In the genomic region with DNA sequence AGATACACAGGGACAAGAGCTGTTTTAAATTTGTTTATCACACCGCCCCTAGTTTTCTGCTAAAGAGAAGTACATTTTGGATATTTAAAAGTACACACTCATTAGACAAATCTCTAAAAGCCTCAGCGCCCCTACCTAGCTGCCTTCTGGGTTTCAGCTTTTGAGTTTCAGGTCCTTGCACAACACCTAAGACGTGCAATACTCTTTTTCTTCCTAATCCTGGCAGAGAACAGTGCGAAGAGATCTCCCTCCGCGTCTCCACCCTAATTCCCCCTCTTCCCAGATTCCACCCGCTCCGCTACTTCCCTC, we compare ENCODE assay signal across 8 cellular contexts. TPM values are rescaled to one million over a fixed set of nuclear protein-coding genes. Genes with fewer than 3 reads are reported as not detected.
DNase-seq lines count a peak whose midpoint lies in the region; ATAC-seq and TF ChIP-seq lines count a peak whose summit lies in the region.

No MANE protein-coding gene starts in this region.

- DNase-seq in BE2C = no peak
- no peak for DNase-seq in colonic mucosa
- no peak for DNase-seq in HuH-7.5 (ENCODE audit: low spot score)
- no peak for DNase-seq in mesenteric fat pad (ENCODE audit: low spot score)
- no peak for DNase-seq in posterior cingulate gyrus

- peaks cover 9% of the 10 kb centered on the region for H3K27me3 ChIP-seq in BE2C
- H3K27me3 ChIP-seq in colonic mucosa = no peaks in the 10 kb centered on the region
- peaks cover 21% of the 10 kb centered on the region for H3K27me3 ChIP-seq in neutrophil

- H3K4me1 ChIP-seq in BE2C (peaks cover 15% of the 10 kb centered on the region; the same call in 1 of the 2 replicates), colonic mucosa (no peaks in the 10 kb centered on the region), neutrophil (ENCODE audit: control insufficient read depth in 1 of 2, insufficient read depth in 1 of 2, low read depth in 1 of 2, low read length in 1 of 2) (peaks cover 36 to 38% of the 10 kb centered on the region in 2 experiments)

- no peak for TF ChIP-seq CTCF in BE2C (IDR thresholded peaks at IDR 0.05; ENCODE audit: low read depth, low read length)
- TF ChIP-seq CTCF in colonic mucosa (IDR thresholded peaks at IDR 0.05) = no peak
- TF ChIP-seq CTCF in neutrophil (IDR thresholded peaks at IDR 0.05) = no peak

- peak; percentile 23 for ATAC-seq in GM19397 (IDR thresholded peaks at IDR 0.05; ENCODE audit: unreplicated experiment)
- ATAC-seq in HG03460 (IDR thresholded peaks at IDR 0.05; ENCODE audit: unreplicated experiment) = peak; percentile 12

- peak overlapping the region; percentile 57 to 81 for H3K9ac ChIP-seq in colonic mucosa (ENCODE audit: low read depth in 2 of 2, low read length in 2 of 2)

- intact Hi-C loops in colonic mucosa (cut with DNase I) (loop anchor here (10.0 kb wide), 1 partner anchor 656 kb away; no protein-coding TSS in a partner anchor), posterior cingulate gyrus (cut with DNase I) (no loop called here)

- H3K27ac ChIP-seq in colonic mucosa (peak overlapping the region; percentile 72), neutrophil (peak overlapping the region; percentile 91)

- H3K4me3 ChIP-seq in BE2C (ENCODE audit: low read depth, low read length) (peak overlapping the region; percentile 63), colonic mucosa (peak overlapping the region; percentile 77), neutrophil (ENCODE audit: low read depth in 1 of 2, low read length in 1 of 2) (peak overlapping the region; percentile 81 to 86)

- H3K36me3 ChIP-seq in BE2C = no peaks in the 10 kb centered on the region
- no peaks in the 10 kb centered on the region for H3K36me3 ChIP-seq in colonic mucosa
- peaks cover 13% of the 10 kb centered on the region for H3K36me3 ChIP-seq in neutrophil

- H3K9me3 ChIP-seq in BE2C (no peaks in the 10 kb centered on the region), colonic mucosa (no peaks in the 10 kb centered on the region), neutrophil (no peaks in the 10 kb centered on the region)

RNA-seq across cellular contexts. Expression of gene KLF5, which starts 0.4 kb away (rescaled TPM):
- 0.40 TPM for polyA plus RNA-seq in BE2C (2012; ENCODE audit: insufficient read depth, insufficient read length, low read depth)
- total RNA-seq in colonic mucosa (100 to 1,000 TPM; 334 to 424 TPM), mesenteric fat pad (1.2 TPM)

Comparison
In these comparisons a context has a peak if more than half of its experiments do, and no peak if none do; other contexts are left out.
1. RNA of gene KLF5, which starts 0.4 kb away (total RNA-seq): 334 to 424 TPM in colonic mucosa; 1.2 TPM in mesenteric fat pad (single experiment); every median in the first group is over 100 times any median in the second.
2. Peak in every context shown above with its lines, with median percentiles within 50 percentile points of each other: H3K4me3 ChIP-seq.